Comparison of ENCODE assay signal across 1 cellular context in genomic region chr3:170189396-170190256, GRCh38.
TF ChIP-seq lines count a peak whose summit lies in the region.

No MANE protein-coding gene starts in this region.

TF ChIP-seq in SK-N-SH, 30 proteins besides CTCF, POLR2A, EP300 and RAD21 (continued from another document):
- TF ChIP-seq ZBTB33 (IDR thresholded peaks at IDR 0.05; ENCODE audit: borderline replicate concordance, low read depth) (no peak), MEF2A (IDR thresholded peaks at IDR 0.05; ENCODE audit: borderline replicate concordance, low read depth) (no peak), ELF1 (IDR thresholded peaks at IDR 0.05) (no peak)
TF ChIP-seq in SK-N-SH: peak in this region for 0.
